Comparison of ENCODE assay signal across 20 cellular contexts in genomic region chr4:148643851-148644250, GRCh38.
DNase-seq lines count a peak whose midpoint lies in the region; ATAC-seq and TF ChIP-seq lines count a peak whose summit lies in the region.
"Had no signal": no experiment of that assay in that cellular context is flagged by ENCODE, and none has a peak within 500 bp of the region (broad histone marks: within the 10 kb centered on the region; RNA-seq: fewer than 3 reads in every experiment).

No MANE protein-coding gene starts in this region.

- DNase-seq in A673 (ENCODE audit: low spot score), result peak; percentile 90
- DNase-seq in Kasumi-1 (lab: John Stamatoyannopoulos, UW), result peak; percentile 46 to 50
- peak; percentile 36 for DNase-seq in dermis blood vessel endothelial cell
- DNase-seq in pulmonary artery endothelial cell (ENCODE audit: low read depth, low spot score), result peak; percentile 1
- no peak for DNase-seq in activated T-cell treated with anti-CD3 and anti-CD28 coated beads, Interleukin-2, amount 50 U/mL, for 24 hours
- DNase-seq in midbrain (lab: John Stamatoyannopoulos, UW), result no peak
- DNase-seq: 8988T; Caco-2; CD4-positive, CD25-positive, alpha-beta regulatory T cell; CD8-positive, alpha-beta T cell; DMS153; DND-41; H9 had no signal

- no peak overlapping the region for H3K4me3 ChIP-seq in A673 (ENCODE audit: low read depth, low read length, poor library complexity, severe bottlenecking)
- H3K4me3 ChIP-seq: A549, BLaER1, GM23338 had no signal

- H3K36me3 Mint-ChIP-seq in activated T-cell treated with anti-CD3 and anti-CD28 coated beads, Interleukin-2, amount 50 U/mL, for 24 hours (ENCODE audit: low read depth), result no peaks in the 10 kb centered on the region
- H3K36me3 Mint-ChIP-seq: CD4-positive, CD25-positive, alpha-beta regulatory T cell; CD8-positive, alpha-beta T cell had no signal

- no peak overlapping the region for H3K27ac ChIP-seq in A673 (ENCODE audit: low read depth, low read length, poor library complexity, severe bottlenecking)
- H3K27ac ChIP-seq: A549, BLaER1, C4-2B had no signal

- H3K27me3 Mint-ChIP-seq in activated T-cell treated with anti-CD3 and anti-CD28 coated beads, Interleukin-2, amount 50 U/mL, for 24 hours, result no peaks in the 10 kb centered on the region
- H3K27me3 Mint-ChIP-seq: B cell; CD4-positive, CD25-positive, alpha-beta regulatory T cell had no signal

- intact Hi-C loops in A673 (cut with micrococcal nuclease; ENCODE audit: unreplicated experiment), result no loop called here

- no peaks in the 10 kb centered on the region for H3K36me3 ChIP-seq in A673 (ENCODE audit: insufficient read depth, low read length, poor library complexity, severe bottlenecking)
- H3K36me3 ChIP-seq: BLaER1 had no signal

- TF ChIP-seq CTCF in A673 (conservative IDR thresholded peaks at IDR 0.05; ENCODE audit: low read depth, low read length), result no peak

- ATAC-seq in GM21381 (IDR thresholded peaks at IDR 0.05; ENCODE audit: unreplicated experiment), result no peak
- ATAC-seq: A549; CD8-positive, alpha-beta T cell; GM23338; HCT116 had no signal

- H3K4me1 ChIP-seq in A673 (ENCODE audit: insufficient read depth, low read length, poor library complexity, severe bottlenecking), result peaks cover 10% of the 10 kb centered on the region
- H3K4me1 ChIP-seq: A549, BLaER1, Caco-2 had no signal

- H3K9me3 ChIP-seq in A673 (ENCODE audit: low read depth, low read length, poor library complexity, severe bottlenecking), result peaks cover 6% of the 10 kb centered on the region
- H3K9me3 ChIP-seq: A549, BLaER1, Caco-2 had no signal

- POLR2A ChIA-PET in A673 (lab: Charles Lee; ENCODE audit: low non-redundant PET), result no interaction called here

- H3K4me3 Mint-ChIP-seq in activated T-cell treated with anti-CD3 and anti-CD28 coated beads, Interleukin-2, amount 50 U/mL, for 24 hours, result no peak overlapping the region
- H3K4me3 Mint-ChIP-seq: B cell; CD4-positive, CD25-positive, alpha-beta regulatory T cell; CD8-positive, alpha-beta T cell; GM23338; H9 had no signal

- BruUV-seq in A673 (replicated peaks; lab: Mats Ljungman, UMichigan), result no TSS peak

- no peak overlapping the region for H3K27ac Mint-ChIP-seq in activated T-cell treated with anti-CD3 and anti-CD28 coated beads, Interleukin-2, amount 50 U/mL, for 24 hours
- H3K27ac Mint-ChIP-seq: B cell; CD4-positive, CD25-positive, alpha-beta regulatory T cell; CD8-positive, alpha-beta T cell; GM23338; H9 had no signal

- peaks cover 4% of the 10 kb centered on the region for H3K9me3 Mint-ChIP-seq in activated T-cell treated with anti-CD3 and anti-CD28 coated beads, Interleukin-2, amount 50 U/mL, for 24 hours

- H3K4me1 Mint-ChIP-seq in activated T-cell treated with anti-CD3 and anti-CD28 coated beads, Interleukin-2, amount 50 U/mL, for 24 hours (ENCODE audit: low read depth), result no peaks in the 10 kb centered on the region
- H3K4me1 Mint-ChIP-seq: B cell; CD4-positive, CD25-positive, alpha-beta regulatory T cell; GM23338; H9 had no signal

- H3K27me3 ChIP-seq in A673 (replicated peaks; ENCODE audit: insufficient read depth, low read depth, low read length, poor library complexity), result peaks cover 37% of the 10 kb centered on the region
- H3K27me3 ChIP-seq: BLaER1 had no signal

- CTCF ChIA-PET in A673 (lab: Charles Lee), result no interaction called here

Comparison
In these comparisons a context has a peak if more than half of its experiments do, and no peak if none do; other contexts are left out.
1. DNase-seq: peak in A673 (single experiment), Kasumi-1 (2 of 2), dermis blood vessel endothelial cell (single experiment) and pulmonary artery endothelial cell (single experiment); none in activated T-cell treated with anti-CD3 and anti-CD28 coated beads, Interleukin-2, amount 50 U/mL, for 24 hours (single experiment) and midbrain (single experiment).